17 cellular contexts compared by ENCODE assay signal in genomic region chr11:96303980-96304379, GRCh38. TPM values are rescaled to one million over a fixed set of nuclear protein-coding genes. Genes with fewer than 3 reads are reported as not detected.
DNase-seq lines count a peak whose midpoint lies in the region; ATAC-seq and TF ChIP-seq lines count a peak whose summit lies in the region.
"Had no signal": no experiment of that assay in that cellular context is flagged by ENCODE, and none has a peak within 500 bp of the region (broad histone marks: within the 10 kb centered on the region; RNA-seq: fewer than 3 reads in every experiment).

No MANE protein-coding gene starts in this region.

- H3K9me3 Mint-ChIP-seq in CD14-positive monocyte, result no peaks in the 10 kb centered on the region
- no peaks in the 10 kb centered on the region for H3K9me3 Mint-ChIP-seq in HFFc6
- no peaks in the 10 kb centered on the region for H3K9me3 Mint-ChIP-seq in chondrocyte (ENCODE audit: low read depth)
- peaks cover 3% of the 10 kb centered on the region for H3K9me3 Mint-ChIP-seq in neural progenitor cell

- H3K9me3 ChIP-seq in neural progenitor cell (ENCODE audit: low read depth), result no peaks in the 10 kb centered on the region
- H3K9me3 ChIP-seq: mucosa of descending colon, psoas muscle had no signal

- H3K4me1 Mint-ChIP-seq in CD14-positive monocyte, result peaks cover 53% of the 10 kb centered on the region
- H3K4me1 Mint-ChIP-seq in HFFc6 (ENCODE audit: low read depth), result peaks cover 91% of the 10 kb centered on the region
- H3K4me1 Mint-ChIP-seq in chondrocyte (ENCODE audit: low read depth), result peaks cover 76% of the 10 kb centered on the region
- peaks cover 62% of the 10 kb centered on the region for H3K4me1 Mint-ChIP-seq in neural progenitor cell

- H3K27me3 Mint-ChIP-seq in CD14-positive monocyte (ENCODE audit: low read depth in 3 of 3), result peaks cover 0 to 2% (median 0%) of the 10 kb centered on the region in 3 donors
- H3K27me3 Mint-ChIP-seq in HFFc6 (ENCODE audit: insufficient read depth), result no peaks in the 10 kb centered on the region
- H3K27me3 Mint-ChIP-seq in chondrocyte (ENCODE audit: low read depth), result no peaks in the 10 kb centered on the region
- peaks cover 2% of the 10 kb centered on the region for H3K27me3 Mint-ChIP-seq in neural progenitor cell (ENCODE audit: insufficient read depth, low read depth)

- no peaks in the 10 kb centered on the region for H4K20me1 ChIP-seq in neural progenitor cell (ENCODE audit: low read depth)

- no peak overlapping the region for H2AFZ ChIP-seq in neural progenitor cell (replicated peaks)

- no peak for DNase-seq in CD14-positive monocyte (ENCODE audit: low spot score)
- DNase-seq in HFFc6, result no peak
- DNase-seq in chondrocyte (ENCODE audit: low spot score), result no peak
- no peak for DNase-seq in neural progenitor cell (ENCODE audit: low spot score)
- no peak for DNase-seq in UCSD-AML1 (lab: John Stamatoyannopoulos, UW; ENCODE audit: unreplicated experiment)
- DNase-seq in dedifferentiated amniotic fluid mesenchymal stem cell (ENCODE audit: extremely low spot score), result no peak
- DNase-seq: C1 segment of cervical spinal cord; cortex of kidney; KBM-7; mucosa of descending colon; NCI-H146; NCI-H524 treated with DMSO at 0.1 percent for 48 hours; psoas muscle; stimulated activated CD4-positive, alpha-beta T cell treated with anti-CD3 and anti-CD28 coated beads, Interleukin-2, amount 100 ng/mL, for 24 hours had no signal

- no peak overlapping the region for H3K27ac ChIP-seq in neural progenitor cell
- H3K27ac ChIP-seq: psoas muscle had no signal

- H3K9ac ChIP-seq in neural progenitor cell, result no peak overlapping the region

- H3K27ac Mint-ChIP-seq in CD14-positive monocyte (peak overlapping the region in 6 of 7 donors; percentile 0 to 70 (median 58)), HFFc6 (peak overlapping the region; percentile 87), chondrocyte (ENCODE audit: unreplicated experiment) (peak overlapping the region; percentile 65), neural progenitor cell (peak overlapping the region; percentile 86)

- no peak overlapping the region for H3K4me2 ChIP-seq in neural progenitor cell

- no peaks in the 10 kb centered on the region for H3F3A ChIP-seq in neural progenitor cell (ENCODE audit: low read depth)

- H3K36me3 Mint-ChIP-seq in CD14-positive monocyte (peaks cover 6 to 7% of the 10 kb centered on the region in 2 donors), HFFc6 (ENCODE audit: low read depth) (peaks cover 14% of the 10 kb centered on the region), chondrocyte (ENCODE audit: low read depth) (no peaks in the 10 kb centered on the region), neural progenitor cell (no peaks in the 10 kb centered on the region)

- H3K79me2 ChIP-seq in neural progenitor cell (ENCODE audit: low read depth), result no peaks in the 10 kb centered on the region

- no peaks in the 10 kb centered on the region for H3K27me3 ChIP-seq in neural progenitor cell

- intact Hi-C loops in CD14-positive monocyte (cut with micrococcal nuclease), result loop anchor here in 1 of 2 donors (5.0 kb wide), 1 partner anchor 37 kb away; no protein-coding TSS in a partner anchor

- peaks cover 16% of the 10 kb centered on the region for H3K4me1 ChIP-seq in neural progenitor cell

- no peak for TF ChIP-seq CTCF in CD14-positive monocyte (IDR thresholded peaks at IDR 0.05)
- TF ChIP-seq CTCF in HFFc6 (IDR thresholded peaks at IDR 0.05), result no peak
- TF ChIP-seq CTCF in chondrocyte (IDR thresholded peaks at IDR 0.05), result no peak
- no peak for TF ChIP-seq CTCF in neural progenitor cell (IDR thresholded peaks at IDR 0.05)

- H3K4me3 Mint-ChIP-seq in CD14-positive monocyte, result no peak overlapping the region
- H3K4me3 Mint-ChIP-seq in HFFc6, result peak overlapping the region; percentile 35
- H3K4me3 Mint-ChIP-seq in chondrocyte (ENCODE audit: unreplicated experiment), result no peak overlapping the region
- H3K4me3 Mint-ChIP-seq in neural progenitor cell, result no peak overlapping the region

- ATAC-seq in GM21576 (IDR thresholded peaks at IDR 0.05; ENCODE audit: unreplicated experiment), result no peak
- ATAC-seq in GM21447 (IDR thresholded peaks at IDR 0.05; ENCODE audit: unreplicated experiment), result no peak
- ATAC-seq: mucosa of descending colon, psoas muscle had no signal

- H3K4me3 ChIP-seq in neural progenitor cell, result no peak overlapping the region
- H3K4me3 ChIP-seq: mucosa of descending colon, psoas muscle had no signal

- H3K36me3 ChIP-seq in neural progenitor cell, result no peaks in the 10 kb centered on the region

RNA-seq across cellular contexts. Expression of gene MAML2, which starts 39.0 kb away (rescaled TPM):
- 1 to 10 TPM in 1 of 2 donors, under 1 TPM in 1; 0.57 to 1.2 TPM for polyA plus RNA-seq in CD14-positive monocyte
- 10 to 100 TPM; 24.9 to 30.8 (median 28.3) TPM for total RNA-seq in HFFc6 (2021; fragmentation: NEBNext Ultra II Directional; extraction: Animal tissue kit (Norgen Biotek cat#: 25700))
- total RNA-seq in chondrocyte (19.0 to 25.2 TPM (median 19.1 TPM) in 3 replicates), neural progenitor cell (ENCODE audit: low replicate concordance) (3.0 and 3.8 TPM in 2 replicates)
- total RNA-seq: G401 had no signal
